10 cellular contexts compared by ENCODE assay signal in the genomic region with DNA sequence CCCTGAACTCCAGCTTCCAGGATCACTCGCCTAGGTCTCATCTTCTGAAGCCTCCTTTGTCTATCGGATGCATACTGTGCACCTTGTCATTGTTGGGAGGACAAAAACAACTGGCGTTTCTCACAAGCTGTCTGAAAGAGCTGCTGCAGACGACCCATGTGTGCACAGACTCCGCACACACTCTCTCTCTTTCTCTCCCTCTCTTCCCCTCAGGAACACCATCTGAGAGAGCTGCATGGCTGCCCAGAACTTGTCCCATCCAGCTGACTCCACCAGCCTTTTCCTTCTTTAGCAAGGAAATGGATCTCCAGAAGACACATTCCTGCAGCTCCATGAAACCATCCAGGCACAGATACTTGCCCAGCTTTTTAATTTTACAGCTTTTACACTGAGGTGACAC.
DNase-seq lines count a peak whose midpoint lies in the region; ATAC-seq and TF ChIP-seq lines count a peak whose summit lies in the region.
"Had no signal": no experiment of that assay in that cellular context is flagged by ENCODE, and none has a peak within 500 bp of the region (broad histone marks: within the 10 kb centered on the region; RNA-seq: fewer than 3 reads in every experiment).

No MANE protein-coding gene starts in this region.

- H3K9me3 ChIP-seq in CD4-positive, CD25-positive, alpha-beta regulatory T cell (ENCODE audit: control insufficient read depth in 2 of 2, low read length in 2 of 2), result no peaks in the 10 kb centered on the region
- H3K9me3 ChIP-seq: mucosa of descending colon had no signal

- peaks cover 23 to 40% (median 31%) of the 10 kb centered on the region in 4 donors for H3K4me1 Mint-ChIP-seq in CD4-positive, CD25-positive, alpha-beta regulatory T cell
- H3K4me1 Mint-ChIP-seq in activated CD8-positive, alpha-beta T cell treated with anti-CD3 and anti-CD28 coated beads, Interleukin-2, amount 10 ng/mL, durations not matched to agents 7 days and 5 days (ENCODE audit: low read depth), result peaks cover 51% of the 10 kb centered on the region
- peaks cover 22 to 26% of the 10 kb centered on the region in 2 donors for H3K4me1 Mint-ChIP-seq in natural killer cell

- peaks cover 20% of the 10 kb centered on the region for H3K27me3 Mint-ChIP-seq in CD4-positive, CD25-positive, alpha-beta regulatory T cell
- peaks cover 15% of the 10 kb centered on the region for H3K27me3 Mint-ChIP-seq in activated CD8-positive, alpha-beta T cell treated with anti-CD3 and anti-CD28 coated beads, Interleukin-2, amount 10 ng/mL, durations not matched to agents 7 days and 5 days (ENCODE audit: low read depth)
- H3K27me3 Mint-ChIP-seq in natural killer cell (ENCODE audit: low read depth in 2 of 2), result peaks cover 54 to 76% of the 10 kb centered on the region in 2 donors

- 0 out of 2 replicates have a peak overlapping the region, but pooled peaks have one; percentile 46 for H3K27ac ChIP-seq in ACC112 (ENCODE audit: low read depth, low read length)
- peak overlapping the region; percentile 51 for H3K27ac ChIP-seq in CD4-positive, CD25-positive, alpha-beta regulatory T cell (ENCODE audit: insufficient read depth, low read length, poor library complexity, severe bottlenecking)

- H3K79me2 ChIP-seq in ACC112 (ENCODE audit: control insufficient read depth, insufficient read depth, low read length, unreplicated experiment), result no peaks in the 10 kb centered on the region

- H3K27ac Mint-ChIP-seq in CD4-positive, CD25-positive, alpha-beta regulatory T cell, result peak overlapping the region; percentile 61 to 93 (median 87)
- H3K27ac Mint-ChIP-seq in activated CD8-positive, alpha-beta T cell treated with anti-CD3 and anti-CD28 coated beads, Interleukin-2, amount 10 ng/mL, durations not matched to agents 7 days and 5 days, result peak overlapping the region; percentile 85
- peak overlapping the region; percentile 67 to 73 for H3K27ac Mint-ChIP-seq in natural killer cell

- peaks cover 3% of the 10 kb centered on the region for H3K36me3 Mint-ChIP-seq in CD4-positive, CD25-positive, alpha-beta regulatory T cell
- peaks cover 10% of the 10 kb centered on the region for H3K36me3 Mint-ChIP-seq in activated CD8-positive, alpha-beta T cell treated with anti-CD3 and anti-CD28 coated beads, Interleukin-2, amount 10 ng/mL, durations not matched to agents 7 days and 5 days (ENCODE audit: low read depth)
- no peaks in the 10 kb centered on the region for H3K36me3 Mint-ChIP-seq in natural killer cell

- intact Hi-C loops in natural killer cell (cut with micrococcal nuclease), result loop anchor here (5.0 kb wide), 1 partner anchor 119 kb away; no protein-coding TSS in a partner anchor

- H3K4me1 ChIP-seq in ACC112 (ENCODE audit: control insufficient read depth, insufficient read depth, low read length, unreplicated experiment), result peaks cover 28% of the 10 kb centered on the region
- peaks cover 23% of the 10 kb centered on the region for H3K4me1 ChIP-seq in CD4-positive, CD25-positive, alpha-beta regulatory T cell (ENCODE audit: control insufficient read depth, insufficient read depth, low read length, poor library complexity, severe bottlenecking)

- POLR2A ChIA-PET in activated CD8-positive, alpha-beta T cell treated with anti-CD3 and anti-CD28 coated beads, Interleukin-2, amount 10 ng/mL, durations not matched to agents 7 days and 5 days (lab: Charles Lee), result interaction anchor here (1.2 to 2.7 kb wide), 9 partner anchors 10 to 172 kb away, joined by 3 to 16 read pairs (median 5); a partner anchor contains a TSS

- H3K4me3 Mint-ChIP-seq in CD4-positive, CD25-positive, alpha-beta regulatory T cell, result peak overlapping the region; percentile 40 to 81 (median 74)
- peak overlapping the region; percentile 55 for H3K4me3 Mint-ChIP-seq in activated CD8-positive, alpha-beta T cell treated with anti-CD3 and anti-CD28 coated beads, Interleukin-2, amount 10 ng/mL, durations not matched to agents 7 days and 5 days
- peak overlapping the region; percentile 83 for H3K4me3 Mint-ChIP-seq in natural killer cell

- H3K27me3 ChIP-seq in ACC112 (ENCODE audit: insufficient read depth, low read length), result no peaks in the 10 kb centered on the region
- no peaks in the 10 kb centered on the region for H3K27me3 ChIP-seq in CD4-positive, CD25-positive, alpha-beta regulatory T cell (ENCODE audit: control insufficient read depth, insufficient read depth, low read length)

- no peak for ATAC-seq in CD4-positive, CD25-positive, alpha-beta regulatory T cell (ENCODE audit: low read depth in 2 of 2)
- no peak for ATAC-seq in activated CD8-positive, alpha-beta T cell treated with anti-CD3 and anti-CD28 coated beads, Interleukin-2, amount 10 ng/mL, durations not matched to agents 7 days and 5 days
- ATAC-seq in natural killer cell, result no peak
- ATAC-seq in HG02642 (IDR thresholded peaks at IDR 0.05; ENCODE audit: poor library complexity, unreplicated experiment), result no peak
- ATAC-seq in GM21360 (IDR thresholded peaks at IDR 0.05; ENCODE audit: unreplicated experiment), result no peak
- no peak for ATAC-seq in HG02852 (IDR thresholded peaks at IDR 0.05; ENCODE audit: unreplicated experiment)

- no peaks in the 10 kb centered on the region for H3K36me3 ChIP-seq in ACC112 (ENCODE audit: insufficient read depth, low read length)
- H3K36me3 ChIP-seq in CD4-positive, CD25-positive, alpha-beta regulatory T cell (ENCODE audit: control insufficient read depth, insufficient read depth, low read length), result no peaks in the 10 kb centered on the region

- H3K4me3 ChIP-seq in ACC112 (ENCODE audit: low read depth, low read length), result no peak overlapping the region
- H3K4me3 ChIP-seq in CD4-positive, CD25-positive, alpha-beta regulatory T cell (ENCODE audit: low read depth, low read length), result no peak overlapping the region
- H3K4me3 ChIP-seq: mucosa of descending colon had no signal

- TF ChIP-seq CTCF in natural killer cell (IDR thresholded peaks at IDR 0.05), result no peak

- H3K9me3 Mint-ChIP-seq in CD4-positive, CD25-positive, alpha-beta regulatory T cell, result peaks cover 0 to 3% (median 0%) of the 10 kb centered on the region in 7 donors
- H3K9me3 Mint-ChIP-seq in activated CD8-positive, alpha-beta T cell treated with anti-CD3 and anti-CD28 coated beads, Interleukin-2, amount 10 ng/mL, durations not matched to agents 7 days and 5 days (ENCODE audit: insufficient read depth), result no peaks in the 10 kb centered on the region
- no peaks in the 10 kb centered on the region for H3K9me3 Mint-ChIP-seq in natural killer cell

- H2AFZ ChIP-seq in ACC112 (ENCODE audit: low read length, unreplicated experiment), result no peak overlapping the region

- no peak for DNase-seq in CD4-positive, CD25-positive, alpha-beta regulatory T cell
- no peak for DNase-seq in activated CD8-positive, alpha-beta T cell treated with anti-CD3 and anti-CD28 coated beads, Interleukin-2, amount 10 ng/mL, durations not matched to agents 7 days and 5 days
- no peak for DNase-seq in natural killer cell
- DNase-seq: H7, mucosa of descending colon, NCI-H2171 had no signal

- CTCF ChIA-PET in activated CD8-positive, alpha-beta T cell treated with anti-CD3 and anti-CD28 coated beads, Interleukin-2, amount 10 ng/mL, durations not matched to agents 7 days and 5 days (lab: Charles Lee), result interaction anchor here (0.8 to 3.2 kb wide), 16 partner anchors 11 to 182 kb away, joined by 3 to 44 read pairs (median 6); a partner anchor contains a TSS
